Comparison of ENCODE assay signal across 1 cellular context in genomic region chr10:17651891-17652290, GRCh38.
TF ChIP-seq lines count a peak whose summit lies in the region.

No MANE protein-coding gene starts in this region.

TF ChIP-seq in GM23338, 12 proteins besides CTCF, POLR2A, EP300 and RAD21:
- TF ChIP-seq, protein P1, sequence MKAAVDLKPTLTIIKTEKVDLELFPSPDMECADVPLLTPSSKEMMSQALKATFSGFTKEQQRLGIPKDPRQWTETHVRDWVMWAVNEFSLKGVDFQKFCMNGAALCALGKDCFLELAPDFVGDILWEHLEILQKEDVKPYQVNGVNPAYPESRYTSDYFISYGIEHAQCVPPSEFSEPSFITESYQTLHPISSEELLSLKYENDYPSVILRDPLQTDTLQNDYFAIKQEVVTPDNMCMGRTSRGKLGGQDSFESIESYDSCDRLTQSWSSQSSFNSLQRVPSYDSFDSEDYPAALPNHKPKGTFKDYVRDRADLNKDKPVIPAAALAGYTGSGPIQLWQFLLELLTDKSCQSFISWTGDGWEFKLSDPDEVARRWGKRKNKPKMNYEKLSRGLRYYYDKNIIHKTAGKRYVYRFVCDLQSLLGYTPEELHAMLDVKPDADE (IDR thresholded peaks at IDR 0.05), result no peak
- TF ChIP-seq EZH2 (IDR thresholded peaks at IDR 0.05; ENCODE audit: low read depth, unreplicated experiment) (no peak), EZH2phosphoT487 (IDR thresholded peaks at IDR 0.05; ENCODE audit: unreplicated experiment) (no peak), NANOG (IDR thresholded peaks at IDR 0.05; ENCODE audit: borderline replicate concordance) (no peak), ZNF114 (CRISPR knock-in tag; IDR thresholded peaks at IDR 0.05) (no peak), ZNF462 (CRISPR knock-in tag; IDR thresholded peaks at IDR 0.05) (no peak), POLR2AphosphoS5 (IDR thresholded peaks at IDR 0.05; ENCODE audit: low read depth) (no peak), ZNF331 (CRISPR knock-in tag; IDR thresholded peaks at IDR 0.05; ENCODE audit: low read depth) (no peak), STAT1 (IDR thresholded peaks at IDR 0.05; ENCODE audit: unreplicated experiment) (no peak)
- TF ChIP-seq, protein P2, sequence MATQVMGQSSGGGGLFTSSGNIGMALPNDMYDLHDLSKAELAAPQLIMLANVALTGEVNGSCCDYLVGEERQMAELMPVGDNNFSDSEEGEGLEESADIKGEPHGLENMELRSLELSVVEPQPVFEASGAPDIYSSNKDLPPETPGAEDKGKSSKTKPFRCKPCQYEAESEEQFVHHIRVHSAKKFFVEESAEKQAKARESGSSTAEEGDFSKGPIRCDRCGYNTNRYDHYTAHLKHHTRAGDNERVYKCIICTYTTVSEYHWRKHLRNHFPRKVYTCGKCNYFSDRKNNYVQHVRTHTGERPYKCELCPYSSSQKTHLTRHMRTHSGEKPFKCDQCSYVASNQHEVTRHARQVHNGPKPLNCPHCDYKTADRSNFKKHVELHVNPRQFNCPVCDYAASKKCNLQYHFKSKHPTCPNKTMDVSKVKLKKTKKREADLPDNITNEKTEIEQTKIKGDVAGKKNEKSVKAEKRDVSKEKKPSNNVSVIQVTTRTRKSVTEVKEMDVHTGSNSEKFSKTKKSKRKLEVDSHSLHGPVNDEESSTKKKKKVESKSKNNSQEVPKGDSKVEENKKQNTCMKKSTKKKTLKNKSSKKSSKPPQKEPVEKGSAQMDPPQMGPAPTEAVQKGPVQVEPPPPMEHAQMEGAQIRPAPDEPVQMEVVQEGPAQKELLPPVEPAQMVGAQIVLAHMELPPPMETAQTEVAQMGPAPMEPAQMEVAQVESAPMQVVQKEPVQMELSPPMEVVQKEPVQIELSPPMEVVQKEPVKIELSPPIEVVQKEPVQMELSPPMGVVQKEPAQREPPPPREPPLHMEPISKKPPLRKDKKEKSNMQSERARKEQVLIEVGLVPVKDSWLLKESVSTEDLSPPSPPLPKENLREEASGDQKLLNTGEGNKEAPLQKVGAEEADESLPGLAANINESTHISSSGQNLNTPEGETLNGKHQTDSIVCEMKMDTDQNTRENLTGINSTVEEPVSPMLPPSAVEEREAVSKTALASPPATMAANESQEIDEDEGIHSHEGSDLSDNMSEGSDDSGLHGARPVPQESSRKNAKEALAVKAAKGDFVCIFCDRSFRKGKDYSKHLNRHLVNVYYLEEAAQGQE (IDR thresholded peaks at IDR 0.05; ENCODE audit: unreplicated experiment), result no peak
